27 cellular contexts compared by ENCODE assay signal in genomic region chr3:114857281-114857680, GRCh38.
DNase-seq lines count a peak whose midpoint lies in the region; ATAC-seq and TF ChIP-seq lines count a peak whose summit lies in the region.
"Had no signal": no experiment of that assay in that cellular context is flagged by ENCODE, and none has a peak within 500 bp of the region (broad histone marks: within the 10 kb centered on the region; RNA-seq: fewer than 3 reads in every experiment).

No MANE protein-coding gene starts in this region.

- no peak for ATAC-seq in HG03442 (IDR thresholded peaks at IDR 0.05; ENCODE audit: unreplicated experiment)
- ATAC-seq in CD8-positive, alpha-beta T cell = no peak
- ATAC-seq in activated T-helper 17 cell treated with anti-CD3 and anti-CD28 coated beads, Interleukin-2, amount 50 U/mL, for 72 hours (replicated peaks) = no peak
- ATAC-seq: left cardiac atrium; stimulated activated memory B cell treated with anti-CD40 and anti-IgM and Interleukin-4, amounts not matched to agents 10 μg/mL and 1 μg/mL and 100 μg/mL, for 72 hours had no signal

- H3K27me3 ChIP-seq in neuronal stem cell (ENCODE audit: control insufficient read depth in 3 of 3, insufficient read depth in 3 of 3, low read depth in 1 of 3, low read length in 3 of 3) = no peaks in the 10 kb centered on the region
- H3K27me3 ChIP-seq in CD8-positive, alpha-beta T cell (ENCODE audit: insufficient read depth, low read length) = no peaks in the 10 kb centered on the region
- H3K27me3 ChIP-seq: neutrophil, sigmoid colon, testis had no signal

- H4K8ac ChIP-seq in neuronal stem cell (ENCODE audit: low read depth, low read length) = no peak overlapping the region

- H3K27ac Mint-ChIP-seq in brain = peak overlapping the region in 4 of 5 experiments; percentile 32 to 68 (median 54)
- H3K27ac Mint-ChIP-seq in CD8-positive, alpha-beta T cell = no peak overlapping the region
- no peak overlapping the region for H3K27ac Mint-ChIP-seq in activated T-helper 17 cell treated with anti-CD3 and anti-CD28 coated beads, Interleukin-2, amount 50 U/mL, for 72 hours
- H3K27ac Mint-ChIP-seq: activated CD4-positive, alpha-beta memory T cell treated with anti-CD3 and anti-CD28 coated beads, Interleukin-2, amount 10 ng/mL, durations not matched to agents 7 days and 5 days; activated naive CD8-positive, alpha-beta T cell; dendritic cell treated with granulocyte-macrophage colony-stimulating factor and Interleukin-4, amounts not matched to agents 40 ng/mL and 50 ng/mL, for 4 days; progenitor cell of endocrine pancreas; stimulated activated memory B cell treated with anti-CD40 and anti-IgM and Interleukin-4, amounts not matched to agents 10 μg/mL and 1 μg/mL and 100 μg/mL, for 72 hours; T-helper 1 cell treated with Interleukin-12 subunit alpha and Interleukin-12 subunit beta and Interleukin-4 antibody, amounts not matched to agents 30 μg/mL and 1 μg/mL, for 36 hours had no signal

- no peak overlapping the region for H2BK15ac ChIP-seq in neuronal stem cell (ENCODE audit: low read length)

- H3K4me3 ChIP-seq in neuronal stem cell (ENCODE audit: low read length in 2 of 2) = no peak overlapping the region
- no peak overlapping the region for H3K4me3 ChIP-seq in CD8-positive, alpha-beta T cell (ENCODE audit: low read depth, low read length)
- H3K4me3 ChIP-seq: GM23248, sigmoid colon, SK-N-MC, testis had no signal

- H3K4me1 Mint-ChIP-seq in brain = peaks cover 41% of the 10 kb centered on the region
- H3K4me1 Mint-ChIP-seq in CD8-positive, alpha-beta T cell (ENCODE audit: low read depth) = peaks cover 35% of the 10 kb centered on the region
- no peaks in the 10 kb centered on the region for H3K4me1 Mint-ChIP-seq in activated T-helper 17 cell treated with anti-CD3 and anti-CD28 coated beads, Interleukin-2, amount 50 U/mL, for 72 hours

- peak overlapping the region; percentile 59 for H2AFZ ChIP-seq in neuronal stem cell (ENCODE audit: low read length)
- H2AFZ ChIP-seq: GM23248 had no signal

- H4K91ac ChIP-seq in neuronal stem cell (ENCODE audit: low read depth, low read length, poor library complexity) = no peak overlapping the region

- POLR2A ChIA-PET in CD8-positive, alpha-beta T cell (lab: Charles Lee) = no interaction called here

- WGBS in neuronal stem cell (ENCODE audit: extremely low coverage in 2 of 2, insufficient read length in 2 of 2, insufficient replicate concordance in 1 of 2), 2 donors = no CpG with 5 or more reads among the region's 6 CpGs

- H3K36me3 Mint-ChIP-seq in brain = no peaks in the 10 kb centered on the region
- H3K36me3 Mint-ChIP-seq in CD8-positive, alpha-beta T cell = peaks cover 6% of the 10 kb centered on the region
- no peaks in the 10 kb centered on the region for H3K36me3 Mint-ChIP-seq in activated T-helper 17 cell treated with anti-CD3 and anti-CD28 coated beads, Interleukin-2, amount 50 U/mL, for 72 hours (ENCODE audit: low read depth)

- no peak overlapping the region for H3K23ac ChIP-seq in neuronal stem cell (ENCODE audit: low read depth, low read length, poor library complexity)

- H3K4me1 ChIP-seq in neuronal stem cell (ENCODE audit: control insufficient read depth in 2 of 2, insufficient read depth in 1 of 2, low read depth in 1 of 2, low read length in 2 of 2) = peaks cover 3 to 9% of the 10 kb centered on the region in 2 donors
- peaks cover 3% of the 10 kb centered on the region for H3K4me1 ChIP-seq in CD8-positive, alpha-beta T cell (ENCODE audit: insufficient read depth, low read length)
- H3K4me1 ChIP-seq: testis had no signal

- H3K4me2 ChIP-seq in neuronal stem cell (ENCODE audit: insufficient read depth, low read length, poor library complexity, severe bottlenecking) = no peak overlapping the region

- TF ChIP-seq CTCF in brain (conservative IDR thresholded peaks at IDR 0.05) = no peak
- TF ChIP-seq CTCF in CD8-positive, alpha-beta T cell (IDR thresholded peaks at IDR 0.05) = no peak

- intact Hi-C loops in CD8-positive, alpha-beta T cell (cut with DNase I, micrococcal nuclease) = no loop called here

- no peaks in the 10 kb centered on the region for H3K79me1 ChIP-seq in neuronal stem cell (ENCODE audit: low read depth, low read length)

- no peak overlapping the region for H3K27ac ChIP-seq in neuronal stem cell (replicated peaks; ENCODE audit: low read length)
- no peak overlapping the region for H3K27ac ChIP-seq in CD8-positive, alpha-beta T cell (ENCODE audit: low read depth, low read length)
- H3K27ac ChIP-seq: GM23248, neutrophil, sigmoid colon, SK-N-MC, testis had no signal

- DNase-seq in NCI-H1092 treated with DMSO at 0.1 percent for 48 hours (lab: John Stamatoyannopoulos, UW) (peak; percentile 71), NCI-H1092 (lab: John Stamatoyannopoulos, UW) (no peak), NCI-H2029 (lab: John Stamatoyannopoulos, UW) (peak; percentile 82), neuronal stem cell (ENCODE audit: low spot score) (no peak)
- DNase-seq in CD8-positive, alpha-beta T cell = no peak
- DNase-seq: activated CD4-positive, alpha-beta memory T cell treated with anti-CD3 and anti-CD28 coated beads, Interleukin-2, amount 10 ng/mL, durations not matched to agents 7 days and 5 days; activated CD4-positive, CD25-positive, alpha-beta regulatory T cell treated with anti-CD3 and anti-CD28 coated beads, Interleukin-2, amount 50 U/mL, for 72 hours; anterior cingulate cortex; central memory CD4-positive, alpha-beta T cell; GM23248; left cardiac atrium; mammary epithelial cell; NCI-H2171 treated with DMSO at 0.1 percent for 48 hours; NCI-H82; sigmoid colon; stimulated activated CD4-positive, alpha-beta T cell treated with anti-CD3 and anti-CD28 coated beads, Interleukin-4, amount 100 ng/mL, for 4 hours; testis had no signal

- no peak overlapping the region for H2BK120ac ChIP-seq in neuronal stem cell (ENCODE audit: low read depth, low read length)

- H3K4ac ChIP-seq in neuronal stem cell (ENCODE audit: low read length) = no peak overlapping the region

- H3K9me3 Mint-ChIP-seq in brain = no peaks in the 10 kb centered on the region
- H3K9me3 Mint-ChIP-seq in CD8-positive, alpha-beta T cell = no peaks in the 10 kb centered on the region
- H3K9me3 Mint-ChIP-seq in activated T-helper 17 cell treated with anti-CD3 and anti-CD28 coated beads, Interleukin-2, amount 50 U/mL, for 72 hours = no peaks in the 10 kb centered on the region
- H3K9me3 Mint-ChIP-seq: activated CD4-positive, alpha-beta memory T cell treated with anti-CD3 and anti-CD28 coated beads, Interleukin-2, amount 10 ng/mL, durations not matched to agents 7 days and 5 days; dendritic cell treated with granulocyte-macrophage colony-stimulating factor and Interleukin-4, amounts not matched to agents 40 ng/mL and 50 ng/mL, for 4 days; stimulated activated memory B cell treated with anti-CD40 and anti-IgM and Interleukin-4, amounts not matched to agents 10 μg/mL and 1 μg/mL and 100 μg/mL, for 72 hours; T-helper 1 cell treated with Interleukin-12 subunit alpha and Interleukin-12 subunit beta and Interleukin-4 antibody, amounts not matched to agents 30 μg/mL and 1 μg/mL, for 36 hours had no signal

- no peak overlapping the region for H3K18ac ChIP-seq in neuronal stem cell (ENCODE audit: low read length)

- no peak overlapping the region for H2BK12ac ChIP-seq in neuronal stem cell (ENCODE audit: low read length)

- no peaks in the 10 kb centered on the region for H3K27me3 Mint-ChIP-seq in brain
- no peaks in the 10 kb centered on the region for H3K27me3 Mint-ChIP-seq in CD8-positive, alpha-beta T cell (ENCODE audit: low read depth)
- H3K27me3 Mint-ChIP-seq in activated T-helper 17 cell treated with anti-CD3 and anti-CD28 coated beads, Interleukin-2, amount 50 U/mL, for 72 hours = no peaks in the 10 kb centered on the region
- H3K27me3 Mint-ChIP-seq: activated CD4-positive, alpha-beta memory T cell treated with anti-CD3 and anti-CD28 coated beads, Interleukin-2, amount 10 ng/mL, durations not matched to agents 7 days and 5 days; activated naive CD8-positive, alpha-beta T cell; dendritic cell treated with granulocyte-macrophage colony-stimulating factor and Interleukin-4, amounts not matched to agents 40 ng/mL and 50 ng/mL, for 4 days; progenitor cell of endocrine pancreas; stimulated activated memory B cell treated with anti-CD40 and anti-IgM and Interleukin-4, amounts not matched to agents 10 μg/mL and 1 μg/mL and 100 μg/mL, for 72 hours had no signal

- no peak overlapping the region for H3K4me3 Mint-ChIP-seq in brain
- H3K4me3 Mint-ChIP-seq in CD8-positive, alpha-beta T cell = no peak overlapping the region
- H3K4me3 Mint-ChIP-seq in activated T-helper 17 cell treated with anti-CD3 and anti-CD28 coated beads, Interleukin-2, amount 50 U/mL, for 72 hours = no peak overlapping the region
- H3K4me3 Mint-ChIP-seq: activated CD4-positive, alpha-beta memory T cell treated with anti-CD3 and anti-CD28 coated beads, Interleukin-2, amount 10 ng/mL, durations not matched to agents 7 days and 5 days; activated naive CD8-positive, alpha-beta T cell; dendritic cell treated with granulocyte-macrophage colony-stimulating factor and Interleukin-4, amounts not matched to agents 40 ng/mL and 50 ng/mL, for 4 days; stimulated activated memory B cell treated with anti-CD40 and anti-IgM and Interleukin-4, amounts not matched to agents 10 μg/mL and 1 μg/mL and 100 μg/mL, for 72 hours; T-helper 1 cell treated with Interleukin-12 subunit alpha and Interleukin-12 subunit beta and Interleukin-4 antibody, amounts not matched to agents 30 μg/mL and 1 μg/mL, for 36 hours had no signal

- no peak overlapping the region for H2BK5ac ChIP-seq in neuronal stem cell (ENCODE audit: low read length)

- CTCF ChIA-PET in CD8-positive, alpha-beta T cell (lab: Charles Lee) = no interaction called here

- no peak overlapping the region for H2AK5ac ChIP-seq in neuronal stem cell (ENCODE audit: low read depth, low read length)

- H3K14ac ChIP-seq in neuronal stem cell (ENCODE audit: low read length) = no peak overlapping the region

- no peaks in the 10 kb centered on the region for H3K9me3 ChIP-seq in neuronal stem cell (replicated peaks in 1 of 2; ENCODE audit: control insufficient read depth in 2 of 2, insufficient read depth in 1 of 2, low read depth in 1 of 2, low read length in 2 of 2)
- no peaks in the 10 kb centered on the region for H3K9me3 ChIP-seq in CD8-positive, alpha-beta T cell (ENCODE audit: low read length)
- H3K9me3 ChIP-seq: neutrophil, sigmoid colon, testis had no signal

- H3K36me3 ChIP-seq in neuronal stem cell (replicated peaks in 1 of 2; ENCODE audit: control insufficient read depth in 2 of 2, insufficient read depth in 2 of 2, low read length in 2 of 2) = no peaks in the 10 kb centered on the region
- no peaks in the 10 kb centered on the region for H3K36me3 ChIP-seq in CD8-positive, alpha-beta T cell (ENCODE audit: insufficient read depth, low read length)
- H3K36me3 ChIP-seq: neutrophil, sigmoid colon had no signal

- no peak overlapping the region for H3K9ac ChIP-seq in neuronal stem cell (ENCODE audit: low read depth, low read length, poor library complexity)
- H3K9ac ChIP-seq: GM23248 had no signal

Comparison
In these comparisons a context has a peak if more than half of its experiments do, and no peak if none do; other contexts are left out.
1. DNase-seq: peak in NCI-H1092 treated with DMSO at 0.1 percent for 48 hours (single experiment) and NCI-H2029 (single experiment); none in NCI-H1092 (single experiment), neuronal stem cell (single experiment) and CD8-positive, alpha-beta T cell (0 of 7).
2. H3K27ac Mint-ChIP-seq: peak in brain (4 of 5); none in CD8-positive, alpha-beta T cell (single experiment) and activated T-helper 17 cell treated with anti-CD3 and anti-CD28 coated beads, Interleukin-2, amount 50 U/mL, for 72 hours (single experiment).